Comparison of ENCODE assay signal across 8 cellular contexts in genomic region chr9:125632321-125633115, GRCh38.
A peak's percentile ranks its signal among the peaks of the same experiment; 100 is the strongest.
DNase-seq lines count a peak whose midpoint lies in the region; ATAC-seq, FAIRE-seq and TF ChIP-seq lines count a peak whose summit lies in the region.

No MANE protein-coding gene starts in this region.

- peaks cover 3% of the 10 kb centered on the region for H3K36me3 Mint-ChIP-seq in mesothelial cell of epicardium

- peaks cover 30% of the 10 kb centered on the region for H3K4me1 Mint-ChIP-seq in mesothelial cell of epicardium

- H3K27me3 ChIP-seq in bronchial epithelial cell (ENCODE audit: control insufficient read depth, insufficient read depth, low read length), result no peaks in the 10 kb centered on the region

- no peak overlapping the region for H3K27ac Mint-ChIP-seq in mesothelial cell of epicardium

- no peak overlapping the region for H3K4me3 Mint-ChIP-seq in mesothelial cell of epicardium

- no peak overlapping the region for H3K4me3 ChIP-seq in bronchial epithelial cell (ENCODE audit: low read depth, low read length)

- H3K27me3 Mint-ChIP-seq in mesothelial cell of epicardium (ENCODE audit: low read depth), result no peaks in the 10 kb centered on the region

- ATAC-seq in GM19397 (IDR thresholded peaks at IDR 0.05; ENCODE audit: unreplicated experiment) (peak; percentile 62), HG03196 (IDR thresholded peaks at IDR 0.05; ENCODE audit: unreplicated experiment) (peak; percentile 48)

- no peaks in the 10 kb centered on the region for H3K9me3 Mint-ChIP-seq in mesothelial cell of epicardium

- FAIRE-seq in bronchial epithelial cell (lab: Jason Lieb, UNC), result no peak

- DNase-seq in ELR (ENCODE audit: low read depth) (peak; percentile 90), NOMO-1 (lab: John Stamatoyannopoulos, UW; ENCODE audit: unreplicated experiment in 2 of 2) (peak; percentile 88 to 94), bronchial epithelial cell (ENCODE audit: low read depth) (peak; percentile 88), NCI-H1092 (lab: John Stamatoyannopoulos, UW) (no peak), mesothelial cell of epicardium (ENCODE audit: low spot score in 2 of 2, unreplicated experiment in 2 of 2) (no peak)
- DNase-seq in stimulated activated CD4-positive, alpha-beta T cell treated with anti-CD3 and anti-CD28 coated beads, TNF-alpha, amount 100 ng/mL, for 48 hours (ENCODE audit: low read depth in 3 of 3), result peak; percentile 9 to 34 (median 14)

- no peak for TF ChIP-seq CTCF in bronchial epithelial cell (IDR thresholded peaks at IDR 0.05; ENCODE audit: insufficient read depth, low read length, severe bottlenecking)
- no peak for TF ChIP-seq CTCF in mesothelial cell of epicardium (IDR thresholded peaks at IDR 0.05; ENCODE audit: unreplicated experiment)

- H3K36me3 ChIP-seq in bronchial epithelial cell (ENCODE audit: control insufficient read depth, insufficient read depth, low read length), result no peaks in the 10 kb centered on the region

Comparison
In these comparisons a context has a peak if more than half of its experiments do, and no peak if none do; other contexts are left out.
1. DNase-seq: peak in ELR (single experiment), NOMO-1 (2 of 2), bronchial epithelial cell (single experiment) and stimulated activated CD4-positive, alpha-beta T cell treated with anti-CD3 and anti-CD28 coated beads, TNF-alpha, amount 100 ng/mL, for 48 hours (3 of 3); none in NCI-H1092 (single experiment) and mesothelial cell of epicardium (0 of 2).